Comparison of ENCODE assay signal across 8 cellular contexts in the genomic region with DNA sequence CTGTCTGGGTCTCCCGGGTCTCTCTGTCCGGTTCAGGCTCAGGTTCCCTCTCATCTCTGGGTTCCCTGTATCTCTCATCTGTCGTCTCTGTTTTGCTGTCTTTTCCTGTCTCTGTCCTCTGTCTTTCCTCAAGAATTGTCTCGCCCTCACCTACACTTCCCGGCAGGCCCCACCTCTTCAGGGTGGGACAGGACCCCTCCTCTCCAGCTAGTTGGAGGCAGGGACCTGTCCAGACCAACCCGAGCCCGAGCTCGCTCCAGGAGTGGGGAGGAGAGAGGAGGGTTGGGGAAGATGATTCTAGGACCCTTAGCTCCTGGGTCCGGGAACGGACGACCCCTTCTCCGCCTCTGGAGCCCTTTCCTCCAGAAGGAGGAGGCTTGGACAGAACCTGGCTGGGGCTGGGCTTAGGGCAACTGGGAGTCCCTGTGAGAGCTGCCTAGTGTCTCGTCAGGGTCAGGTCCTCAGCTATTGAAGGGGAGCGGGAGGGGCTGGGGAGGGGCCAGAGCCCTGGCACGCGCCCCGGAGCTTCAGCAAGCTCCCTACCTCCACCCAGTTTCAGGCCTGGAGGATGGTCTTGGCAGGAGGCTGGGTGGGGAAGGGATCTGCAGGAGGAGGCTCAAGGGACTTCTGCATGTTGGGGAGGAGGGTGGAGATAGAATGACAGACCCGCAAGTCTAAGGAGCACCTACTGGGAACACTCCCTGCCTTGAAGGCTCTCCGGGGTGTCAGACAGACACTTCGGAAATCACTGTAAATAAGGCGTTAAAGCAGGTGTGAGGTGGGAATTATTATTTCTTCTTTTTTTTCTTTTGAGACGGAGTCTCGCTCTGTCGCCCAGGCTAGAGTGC. TPM values are rescaled to one million over a fixed set of nuclear protein-coding genes. Genes with fewer than 3 reads are reported as not detected.
DNase-seq lines count a peak whose midpoint lies in the region; ATAC-seq and TF ChIP-seq lines count a peak whose summit lies in the region.

No MANE protein-coding gene starts in this region.

- POLR2A ChIA-PET in activated B cell treated with CpG ODN at 0.5 μM for 24 hours (lab: Charles Lee), result interaction anchor here (0.6 to 1.9 kb wide), 7 partner anchors 26 to 377 kb away, joined by 3 to 13 read pairs (median 5); a partner anchor contains a TSS

- peaks cover 17% of the 10 kb centered on the region for H3K4me1 ChIP-seq in cardiac muscle cell (ENCODE audit: low read depth)

- H3K4me3 Mint-ChIP-seq in T-helper 2 cell treated with Interferon-gamma antibody and Interleukin-4, amounts not matched to agents 5 μg/mL and 100 μg/mL, for 36 hours, result peak overlapping the region; percentile 87
- H3K4me3 Mint-ChIP-seq in activated B cell treated with CpG ODN at 0.5 μM for 24 hours, result peak overlapping the region; percentile 85

- H3K27ac Mint-ChIP-seq in T-helper 2 cell treated with Interferon-gamma antibody and Interleukin-4, amounts not matched to agents 5 μg/mL and 100 μg/mL, for 36 hours, result peak overlapping the region; percentile 81
- H3K27ac Mint-ChIP-seq in activated B cell treated with CpG ODN at 0.5 μM for 24 hours, result peak overlapping the region; percentile 84

- CTCF ChIA-PET in activated B cell treated with CpG ODN at 0.5 μM for 24 hours (lab: Charles Lee), result interaction anchor here (1.9 kb wide), 1 partner anchor 146 kb away, joined by 10 read pairs; no protein-coding TSS in a partner anchor

- TF ChIP-seq CTCF in activated B cell treated with CpG ODN at 0.5 μM for 24 hours (IDR thresholded peaks at IDR 0.05) (no peak), cardiac muscle cell (IDR thresholded peaks at IDR 0.05; ENCODE audit: low read depth, low read length) (no peak)

- H3K9me3 ChIP-seq in cardiac muscle cell (ENCODE audit: low read depth), result no peaks in the 10 kb centered on the region

- H3K27ac ChIP-seq in cardiac muscle cell, result peak overlapping the region; percentile 16

- H3K4me1 Mint-ChIP-seq in T-helper 2 cell treated with Interferon-gamma antibody and Interleukin-4, amounts not matched to agents 5 μg/mL and 100 μg/mL, for 36 hours (ENCODE audit: low read depth), result peaks cover 34% of the 10 kb centered on the region
- H3K4me1 Mint-ChIP-seq in activated B cell treated with CpG ODN at 0.5 μM for 24 hours, result peaks cover 54% of the 10 kb centered on the region

- no peaks in the 10 kb centered on the region for H3K27me3 Mint-ChIP-seq in T-helper 2 cell treated with Interferon-gamma antibody and Interleukin-4, amounts not matched to agents 5 μg/mL and 100 μg/mL, for 36 hours (ENCODE audit: low read depth)
- no peaks in the 10 kb centered on the region for H3K27me3 Mint-ChIP-seq in activated B cell treated with CpG ODN at 0.5 μM for 24 hours

- ATAC-seq in activated B cell treated with CpG ODN at 0.5 μM for 24 hours (ENCODE audit: low read depth) (no peak), HG03095 (IDR thresholded peaks at IDR 0.05; ENCODE audit: unreplicated experiment) (no peak), HG03342 (IDR thresholded peaks at IDR 0.05; ENCODE audit: unreplicated experiment) (no peak)

- H3K27me3 ChIP-seq in cardiac muscle cell, result no peaks in the 10 kb centered on the region

- DNase-seq in T-helper 2 cell treated with Interferon-gamma antibody and Interleukin-4, amounts not matched to agents 5 μg/mL and 100 μg/mL, for 36 hours (ENCODE audit: low spot score), result no peak
- DNase-seq in T-helper 2 cell, result no peak
- no peak for DNase-seq in activated B cell treated with CpG ODN at 0.5 μM for 24 hours
- peak; percentile 32 to 53 for DNase-seq in cardiac muscle cell (ENCODE audit: low read depth in 1 of 2, low spot score in 1 of 2)
- DNase-seq in retina, result peak; percentile 63
- DNase-seq in glomerular visceral epithelial cell (ENCODE audit: extremely low spot score), result no peak

- H3K36me3 ChIP-seq in cardiac muscle cell, result no peaks in the 10 kb centered on the region

- H3K9me3 Mint-ChIP-seq in T-helper 2 cell treated with Interferon-gamma antibody and Interleukin-4, amounts not matched to agents 5 μg/mL and 100 μg/mL, for 36 hours, result no peaks in the 10 kb centered on the region
- H3K9me3 Mint-ChIP-seq in activated B cell treated with CpG ODN at 0.5 μM for 24 hours, result no peaks in the 10 kb centered on the region

- peaks cover 4% of the 10 kb centered on the region for H3K36me3 Mint-ChIP-seq in T-helper 2 cell treated with Interferon-gamma antibody and Interleukin-4, amounts not matched to agents 5 μg/mL and 100 μg/mL, for 36 hours (ENCODE audit: low read depth)
- peaks cover 10% of the 10 kb centered on the region for H3K36me3 Mint-ChIP-seq in activated B cell treated with CpG ODN at 0.5 μM for 24 hours (ENCODE audit: low read depth)

- intact Hi-C loops in activated B cell treated with CpG ODN at 0.5 μM for 24 hours (cut with micrococcal nuclease), result loop anchor here (1.0 to 2.0 kb wide), 4 partner anchors 26 to 307 kb away; a partner anchor contains a TSS

- H3K4me3 ChIP-seq in cardiac muscle cell, result peak overlapping the region; percentile 92

RNA-seq across cellular contexts. Expression of a gene that starts 26.3 kb away (rescaled TPM):
- total RNA-seq in activated B cell treated with CpG ODN at 0.5 μM for 24 hours (73.8 and 74.0 TPM in 2 replicates), cardiac muscle cell (35.8 and 50.5 TPM in 2 replicates)
- 15.4 and 27.6 TPM in 2 replicates for polyA plus RNA-seq in cardiac muscle cell

Comparison
In these comparisons a context has a peak if more than half of its experiments do, and no peak if none do; other contexts are left out.
1. DNase-seq: peak in cardiac muscle cell (2 of 2) and retina (single experiment); none in T-helper 2 cell treated with Interferon-gamma antibody and Interleukin-4, amounts not matched to agents 5 μg/mL and 100 μg/mL, for 36 hours (single experiment), T-helper 2 cell (0 of 5), activated B cell treated with CpG ODN at 0.5 μM for 24 hours (single experiment) and glomerular visceral epithelial cell (single experiment).